Comparison of ENCODE assay signal across 16 cellular contexts in the genomic region with DNA sequence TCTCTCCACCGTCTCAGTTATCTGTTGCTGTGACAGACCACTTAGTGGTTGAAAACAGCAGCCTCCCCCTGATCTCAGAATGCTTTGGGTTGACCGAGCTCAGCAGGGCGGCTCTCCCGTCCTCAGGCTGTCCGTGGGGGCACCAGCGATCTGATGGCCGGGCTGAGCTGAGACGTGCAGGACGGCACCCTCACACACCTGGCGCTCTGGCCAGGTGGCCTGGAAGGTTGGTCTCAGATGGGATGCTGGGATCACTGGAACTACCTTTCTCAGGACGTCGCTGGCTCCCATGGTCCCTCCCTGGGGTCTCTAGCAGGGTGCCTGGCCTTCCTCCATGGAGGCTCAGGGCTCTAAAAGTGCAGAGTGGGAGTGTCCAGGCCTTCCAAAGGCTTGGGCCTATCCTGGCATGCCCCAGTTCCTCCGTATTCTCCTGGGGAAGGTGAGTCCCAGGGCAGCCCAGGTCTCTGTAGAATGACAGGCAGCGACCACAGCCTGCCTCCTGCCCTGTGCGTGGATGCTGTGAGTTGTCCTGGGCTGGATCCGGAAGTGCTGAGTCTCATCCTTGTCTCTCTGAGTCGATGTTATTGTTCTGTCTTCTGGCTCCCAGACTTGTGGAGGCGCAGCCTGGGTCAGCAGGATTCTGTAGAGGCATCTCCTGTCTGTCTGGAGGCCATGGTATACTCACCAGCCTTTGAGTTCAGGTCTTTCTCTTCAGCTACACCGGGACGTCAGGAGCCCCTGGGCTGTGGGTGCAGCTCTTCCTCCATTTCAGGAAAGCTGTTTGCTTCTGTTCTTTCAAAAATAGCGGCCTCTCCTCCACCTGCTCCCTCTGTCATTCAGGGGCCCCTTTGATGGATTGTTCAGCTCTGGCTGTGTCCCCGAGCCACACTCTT. TPM values are rescaled to one million over a fixed set of nuclear protein-coding genes. Genes with fewer than 3 reads are reported as not detected.
A peak's percentile ranks its signal among the peaks of the same experiment; 100 is the strongest.
DNase-seq lines count a peak whose midpoint lies in the region; ATAC-seq, FAIRE-seq and TF ChIP-seq lines count a peak whose summit lies in the region.
"Had no signal": no experiment of that assay in that cellular context is flagged by ENCODE, and none has a peak within 500 bp of the region (broad histone marks: within the 10 kb centered on the region; RNA-seq: fewer than 3 reads in every experiment).

No MANE protein-coding gene starts in this region.

- no peak overlapping the region for H2BK120ac ChIP-seq in mesendoderm (ENCODE audit: low read depth, low read length)

- POLR2A ChIA-PET in naive thymus-derived CD4-positive, alpha-beta T cell (lab: Charles Lee) = interaction anchor here (1.3 kb wide), 1 partner anchor 62 kb away, joined by 5 read pairs; no protein-coding TSS in a partner anchor
- POLR2A ChIA-PET in Caco-2 (lab: Charles Lee) = no interaction called here

- no peaks in the 10 kb centered on the region for H3K9me3 Mint-ChIP-seq in natural killer cell treated with Interleukin-12 subunit alpha and Interleukin-12 subunit beta and Interleukin-15 and Interleukin-18, amount 100 ng/mL, for 72 hours
- no peaks in the 10 kb centered on the region for H3K9me3 Mint-ChIP-seq in natural killer cell
- H3K9me3 Mint-ChIP-seq in astrocyte (ENCODE audit: unreplicated experiment) = peaks cover 6% of the 10 kb centered on the region
- H3K9me3 Mint-ChIP-seq in naive thymus-derived CD4-positive, alpha-beta T cell = peaks cover 0 to 4% (median 0%) of the 10 kb centered on the region in 11 donors
- H3K9me3 Mint-ChIP-seq in Caco-2 (ENCODE audit: unreplicated experiment) = no peaks in the 10 kb centered on the region
- H3K9me3 Mint-ChIP-seq: activated CD4-positive, alpha-beta T cell treated with anti-CD3 and anti-CD28 coated beads, Interleukin-2, amount 10 ng/mL, durations not matched to agents 7 days and 5 days; activated T-helper 2 cell treated with anti-CD3 and anti-CD28 coated beads, Interferon-gamma antibody, Interleukin-2, Interleukin-4, amounts not matched to agents 10 μg/mL and 5 μg/mL and 100 μg/mL, durations not matched to agents 14 hours and 24 hours and 36 hours had no signal

- H3K56ac ChIP-seq in mesendoderm (ENCODE audit: low read length) = no peak overlapping the region

- no peak overlapping the region for H4K8ac ChIP-seq in mesendoderm (ENCODE audit: low read depth, low read length)

- no peaks in the 10 kb centered on the region for H3K27me3 ChIP-seq in astrocyte (ENCODE audit: insufficient read depth, low read length)
- no peaks in the 10 kb centered on the region for H3K27me3 ChIP-seq in naive thymus-derived CD4-positive, alpha-beta T cell (ENCODE audit: control insufficient read depth in 2 of 2, insufficient read depth in 2 of 2, low read length in 2 of 2)
- no peaks in the 10 kb centered on the region for H3K27me3 ChIP-seq in Caco-2 (replicated peaks; ENCODE audit: control insufficient read depth, insufficient read depth, low read length)
- no peaks in the 10 kb centered on the region for H3K27me3 ChIP-seq in mesendoderm (ENCODE audit: insufficient read depth, low read length, poor library complexity)

- H3K79me2 ChIP-seq in astrocyte (ENCODE audit: insufficient read depth, low read length) (no peaks in the 10 kb centered on the region), mesendoderm (ENCODE audit: control insufficient read depth, insufficient read depth, low read length) (no peaks in the 10 kb centered on the region)
- H3K79me2 ChIP-seq: parathyroid adenoma had no signal

- H3K9ac ChIP-seq in astrocyte (ENCODE audit: low read length) (no peak overlapping the region), mesendoderm (ENCODE audit: low read length) (no peak overlapping the region)
- H3K9ac ChIP-seq: parathyroid adenoma had no signal

- H2BK15ac ChIP-seq in mesendoderm (replicated peaks; ENCODE audit: low read depth) = no peak overlapping the region

- H3K36me3 Mint-ChIP-seq in natural killer cell treated with Interleukin-12 subunit alpha and Interleukin-12 subunit beta and Interleukin-15 and Interleukin-18, amount 100 ng/mL, for 72 hours = no peaks in the 10 kb centered on the region
- no peaks in the 10 kb centered on the region for H3K36me3 Mint-ChIP-seq in natural killer cell
- H3K36me3 Mint-ChIP-seq in astrocyte (ENCODE audit: low read depth, unreplicated experiment) = peaks cover 2% of the 10 kb centered on the region
- no peaks in the 10 kb centered on the region for H3K36me3 Mint-ChIP-seq in naive thymus-derived CD4-positive, alpha-beta T cell
- H3K36me3 Mint-ChIP-seq in Caco-2 (ENCODE audit: insufficient read depth, unreplicated experiment) = no peaks in the 10 kb centered on the region

- no peaks in the 10 kb centered on the region for H4K20me1 ChIP-seq in astrocyte (ENCODE audit: insufficient read depth, low read length)

- ATAC-seq in natural killer cell treated with Interleukin-12 subunit alpha and Interleukin-12 subunit beta and Interleukin-15 and Interleukin-18, amount 100 ng/mL, for 72 hours = no peak
- no peak for ATAC-seq in natural killer cell
- ATAC-seq in naive thymus-derived CD4-positive, alpha-beta T cell = no peak
- no peak for ATAC-seq in HG03280 (IDR thresholded peaks at IDR 0.05; ENCODE audit: unreplicated experiment)
- ATAC-seq: GM12878 had no signal

- H3K4me2 ChIP-seq in astrocyte (ENCODE audit: low read length) = no peak overlapping the region
- no peak overlapping the region for H3K4me2 ChIP-seq in mesendoderm (ENCODE audit: low read length)

- no peak overlapping the region for H2AFZ ChIP-seq in astrocyte (ENCODE audit: low read depth, low read length)
- H2AFZ ChIP-seq: parathyroid adenoma had no signal

- DNase-seq in natural killer cell treated with Interleukin-12 subunit alpha and Interleukin-12 subunit beta and Interleukin-15 and Interleukin-18, amount 100 ng/mL, for 72 hours (ENCODE audit: low spot score) = peak; percentile 32
- DNase-seq in natural killer cell (no peak), astrocyte (ENCODE audit: low read depth) (no peak), Caco-2 (no peak), mesendoderm (no peak), NCI-H2196 treated with DMSO at 0.1 percent for 48 hours (lab: John Stamatoyannopoulos, UW; ENCODE audit: unreplicated experiment) (no peak)
- no peak for DNase-seq in naive thymus-derived CD4-positive, alpha-beta T cell
- DNase-seq: activated CD4-positive, alpha-beta T cell treated with anti-CD3 and anti-CD28 coated beads, Interleukin-2, amount 10 ng/mL, durations not matched to agents 7 days and 5 days; DMS79; effector CD4-positive, alpha-beta T cell; NCI-H1105; NCI-H446 treated with DMSO at 0.1 percent for 48 hours had no signal

- H3K9me3 ChIP-seq in astrocyte (ENCODE audit: insufficient read depth, low read depth, low read length) = no peaks in the 10 kb centered on the region
- H3K9me3 ChIP-seq in naive thymus-derived CD4-positive, alpha-beta T cell (ENCODE audit: control insufficient read depth in 2 of 3, low read length in 3 of 3) = no peaks in the 10 kb centered on the region
- H3K9me3 ChIP-seq in Caco-2 = no peaks in the 10 kb centered on the region

- FAIRE-seq in astrocyte (lab: Jason Lieb, UNC) = no peak
- FAIRE-seq: GM12878 had no signal

- H3K36me3 ChIP-seq in astrocyte (ENCODE audit: insufficient read depth, low read length) (no peaks in the 10 kb centered on the region), Caco-2 (ENCODE audit: control insufficient read depth, insufficient read depth, low read length) (no peaks in the 10 kb centered on the region), mesendoderm (ENCODE audit: control insufficient read depth, insufficient read depth, low read length) (no peaks in the 10 kb centered on the region)
- H3K36me3 ChIP-seq in naive thymus-derived CD4-positive, alpha-beta T cell (ENCODE audit: control insufficient read depth in 2 of 3, insufficient read depth in 3 of 3, low read length in 3 of 3) = no peaks in the 10 kb centered on the region

- TF ChIP-seq CTCF in natural killer cell (IDR thresholded peaks at IDR 0.05) (no peak), astrocyte (IDR thresholded peaks at IDR 0.05; ENCODE audit: insufficient read depth, low read depth, low read length) (no peak), Caco-2 (IDR thresholded peaks at IDR 0.05; ENCODE audit: insufficient read depth in 1 of 2, low read depth in 1 of 2, low read length in 1 of 2, severe bottlenecking in 1 of 2, unreplicated experiment in 1 of 2) (no peak)

- no peak overlapping the region for H2BK5ac ChIP-seq in mesendoderm (ENCODE audit: low read length)

- H3K4ac ChIP-seq in mesendoderm (ENCODE audit: low read depth, low read length) = no peak overlapping the region

- H3K4me3 ChIP-seq in astrocyte (ENCODE audit: insufficient read depth, low read depth, low read length) = no peak overlapping the region
- no peak overlapping the region for H3K4me3 ChIP-seq in naive thymus-derived CD4-positive, alpha-beta T cell (ENCODE audit: low read length)
- H3K4me3 ChIP-seq in Caco-2 (ENCODE audit: low read depth, low read length) = no peak overlapping the region
- H3K4me3 ChIP-seq in mesendoderm (ENCODE audit: low read length) = no peak overlapping the region
- H3K4me3 ChIP-seq: GM12878 had no signal

- H3K27ac Mint-ChIP-seq in natural killer cell treated with Interleukin-12 subunit alpha and Interleukin-12 subunit beta and Interleukin-15 and Interleukin-18, amount 100 ng/mL, for 72 hours = peak overlapping the region in 1 of 2 donors; percentile 30
- H3K27ac Mint-ChIP-seq in natural killer cell (peak overlapping the region in 1 of 2 donors; percentile 69), astrocyte (ENCODE audit: unreplicated experiment) (peak overlapping the region; percentile 4), Caco-2 (ENCODE audit: unreplicated experiment) (no peak overlapping the region)
- peak overlapping the region in 7 of 9 donors; percentile 10 to 86 (median 32) for H3K27ac Mint-ChIP-seq in naive thymus-derived CD4-positive, alpha-beta T cell
- H3K27ac Mint-ChIP-seq: activated T-helper 2 cell treated with anti-CD3 and anti-CD28 coated beads, Interferon-gamma antibody, Interleukin-2, Interleukin-4, amounts not matched to agents 10 μg/mL and 5 μg/mL and 100 μg/mL, durations not matched to agents 14 hours and 24 hours and 36 hours had no signal

- H2AK5ac ChIP-seq in mesendoderm (ENCODE audit: low read length) = no peak overlapping the region

- H3K27me3 Mint-ChIP-seq in natural killer cell treated with Interleukin-12 subunit alpha and Interleukin-12 subunit beta and Interleukin-15 and Interleukin-18, amount 100 ng/mL, for 72 hours = no peaks in the 10 kb centered on the region
- H3K27me3 Mint-ChIP-seq in natural killer cell (ENCODE audit: low read depth in 2 of 2) (no peaks in the 10 kb centered on the region), astrocyte (ENCODE audit: low read depth, unreplicated experiment) (peaks cover 8% of the 10 kb centered on the region), Caco-2 (ENCODE audit: insufficient read depth, unreplicated experiment) (no peaks in the 10 kb centered on the region)
- H3K27me3 Mint-ChIP-seq in naive thymus-derived CD4-positive, alpha-beta T cell = no peaks in the 10 kb centered on the region
- H3K27me3 Mint-ChIP-seq: activated CD4-positive, alpha-beta T cell treated with anti-CD3 and anti-CD28 coated beads, Interleukin-2, amount 10 ng/mL, durations not matched to agents 7 days and 5 days had no signal

- BruUV-seq in Caco-2 (replicated peaks; lab: Mats Ljungman, UMichigan) = no TSS peak

- no peaks in the 10 kb centered on the region for H3K79me1 ChIP-seq in mesendoderm (ENCODE audit: low read length)

- peaks cover 26 to 43% of the 10 kb centered on the region in 2 donors for H3K4me1 Mint-ChIP-seq in natural killer cell treated with Interleukin-12 subunit alpha and Interleukin-12 subunit beta and Interleukin-15 and Interleukin-18, amount 100 ng/mL, for 72 hours (ENCODE audit: low read depth in 2 of 2)
- peaks cover 17 to 25% of the 10 kb centered on the region in 2 donors for H3K4me1 Mint-ChIP-seq in natural killer cell
- no peaks in the 10 kb centered on the region for H3K4me1 Mint-ChIP-seq in astrocyte (ENCODE audit: low read depth, unreplicated experiment)
- peaks cover 6 to 24% (median 13%) of the 10 kb centered on the region in 7 donors for H3K4me1 Mint-ChIP-seq in naive thymus-derived CD4-positive, alpha-beta T cell
- no peaks in the 10 kb centered on the region for H3K4me1 Mint-ChIP-seq in Caco-2 (ENCODE audit: low read depth, unreplicated experiment)

- H3K27ac ChIP-seq in astrocyte (ENCODE audit: low read depth, low read length) (no peak overlapping the region), mesendoderm (ENCODE audit: low read depth, low read length) (no peak overlapping the region)
- H3K27ac ChIP-seq in naive thymus-derived CD4-positive, alpha-beta T cell (ENCODE audit: low read depth, low read length) = no peak overlapping the region
- H3K27ac ChIP-seq: parathyroid adenoma had no signal

- H3K4me1 ChIP-seq in astrocyte (ENCODE audit: insufficient read depth, low read length) (no peaks in the 10 kb centered on the region), Caco-2 (peaks cover 10% of the 10 kb centered on the region), mesendoderm (ENCODE audit: control insufficient read depth, low read depth, low read length) (no peaks in the 10 kb centered on the region)
- peaks cover 5 to 6% of the 10 kb centered on the region in 2 donors for H3K4me1 ChIP-seq in naive thymus-derived CD4-positive, alpha-beta T cell (ENCODE audit: control insufficient read depth in 2 of 2, insufficient read depth in 2 of 2, low read length in 2 of 2)

- no peak overlapping the region for H3K4me3 Mint-ChIP-seq in natural killer cell treated with Interleukin-12 subunit alpha and Interleukin-12 subunit beta and Interleukin-15 and Interleukin-18, amount 100 ng/mL, for 72 hours
- H3K4me3 Mint-ChIP-seq in natural killer cell = no peak overlapping the region
- H3K4me3 Mint-ChIP-seq in astrocyte (ENCODE audit: unreplicated experiment) = no peak overlapping the region
- H3K4me3 Mint-ChIP-seq in naive thymus-derived CD4-positive, alpha-beta T cell = no peak overlapping the region
- no peak overlapping the region for H3K4me3 Mint-ChIP-seq in Caco-2 (ENCODE audit: unreplicated experiment)
- H3K4me3 Mint-ChIP-seq: activated CD4-positive, alpha-beta T cell treated with anti-CD3 and anti-CD28 coated beads, Interleukin-2, amount 10 ng/mL, durations not matched to agents 7 days and 5 days had no signal

- WGBS in mesendoderm (ENCODE audit: extremely low coverage, insufficient coverage, low lambda C conversion rate) = no CpG with 5 or more reads among the region's 22 CpGs

- CTCF ChIA-PET in naive thymus-derived CD4-positive, alpha-beta T cell (lab: Charles Lee) = interaction anchor here (0.7 to 1.8 kb wide), 3 partner anchors 62 to 74 kb away, joined by 3 to 6 read pairs (median 6); no protein-coding TSS in a partner anchor
- CTCF ChIA-PET in Caco-2 (lab: Charles Lee) = no interaction called here

- H4K5ac ChIP-seq in mesendoderm (ENCODE audit: low read length) = no peak overlapping the region

- intact Hi-C loops in natural killer cell (cut with micrococcal nuclease) (loop anchor here (10.0 kb wide), 1 partner anchor 250 kb away; no protein-coding TSS in a partner anchor), Caco-2 (cut with micrococcal nuclease; ENCODE audit: unreplicated experiment) (loop anchor here (10.0 kb wide), 1 partner anchor 250 kb away; no protein-coding TSS in a partner anchor)
- intact Hi-C loops in naive thymus-derived CD4-positive, alpha-beta T cell (cut with micrococcal nuclease) = loop anchor here in 1 of 2 donors (5.0 kb wide), 1 partner anchor 252 kb away; no protein-coding TSS in a partner anchor

- no peak overlapping the region for H3K23ac ChIP-seq in mesendoderm (ENCODE audit: low read length)

- no peak overlapping the region for H3K18ac ChIP-seq in mesendoderm (ENCODE audit: low read length)

RNA-seq across cellular contexts. Expression of gene PWWP2B, which starts 12.1 kb away (rescaled TPM):
- 10 to 100 TPM; 15.2 to 17.9 TPM for total RNA-seq in natural killer cell treated with Interleukin-12 subunit alpha and Interleukin-12 subunit beta and Interleukin-15 and Interleukin-18, amount 100 ng/mL, for 72 hours
- 10 to 100 TPM; 23.7 to 29.5 (median 24.4) TPM for total RNA-seq in natural killer cell
- 12.0 and 14.1 TPM in 2 replicates for total RNA-seq in astrocyte
- total RNA-seq in naive thymus-derived CD4-positive, alpha-beta T cell = 10 to 100 TPM in 4 of 5 experiments, 1 to 10 TPM in 1; 9.1 to 22.2 (median 12.1) TPM
- 1 to 10 TPM; 1.5 to 3.6 TPM for polyA plus RNA-seq in naive thymus-derived CD4-positive, alpha-beta T cell
- 17.8 and 19.3 TPM in 2 replicates for total RNA-seq in Caco-2 (2022)
- polyA plus RNA-seq in mesendoderm (2013, experiment 1 of 2) = 4.0 TPM
- polyA plus RNA-seq in mesendoderm (2013, experiment 2 of 2) = 3.9 TPM

RNA-seq across cellular contexts. Expression of gene LRRC27, which starts 52.9 kb away (rescaled TPM):
- total RNA-seq in natural killer cell treated with Interleukin-12 subunit alpha and Interleukin-12 subunit beta and Interleukin-15 and Interleukin-18, amount 100 ng/mL, for 72 hours = 1 to 10 TPM; 6.5 to 8.5 TPM
- total RNA-seq in natural killer cell (10 to 100 TPM in 1 of 3 donors, 1 to 10 TPM in 2; 8.1 to 22.5 (median 9.9) TPM), astrocyte (7.8 and 8.0 TPM in 2 replicates), Caco-2 (2022) (11.7 and 12.5 TPM in 2 replicates)
- total RNA-seq in naive thymus-derived CD4-positive, alpha-beta T cell = 10 to 100 TPM in 1 of 5 experiments, 1 to 10 TPM in 4; 3.4 to 10.8 (median 7.1) TPM
- polyA plus RNA-seq in naive thymus-derived CD4-positive, alpha-beta T cell = 1 to 10 TPM; 1.8 to 4.9 TPM
- 1.7 TPM for polyA plus RNA-seq in mesendoderm (2013, experiment 1 of 2)
- polyA plus RNA-seq in mesendoderm (2013, experiment 2 of 2) = 1.8 TPM
